Comparison of ENCODE assay signal across 28 cellular contexts in genomic region chr5:179901462-179901861, GRCh38. TPM values are rescaled to one million over a fixed set of nuclear protein-coding genes. Genes with fewer than 3 reads are reported as not detected.
DNase-seq lines count a peak whose midpoint lies in the region; ATAC-seq, FAIRE-seq and TF ChIP-seq lines count a peak whose summit lies in the region.
"Had no signal": no experiment of that assay in that cellular context is flagged by ENCODE, and none has a peak within 500 bp of the region (broad histone marks: within the 10 kb centered on the region; RNA-seq: fewer than 3 reads in every experiment).

No MANE protein-coding gene starts in this region.

- peak in 1 of 2 donors; percentile 23 for ATAC-seq in gastrocnemius medialis
- ATAC-seq in GM18861 (IDR thresholded peaks at IDR 0.05; ENCODE audit: unreplicated experiment): no peak
- ATAC-seq in activated CD4-positive, alpha-beta T cell treated with anti-CD3 and anti-CD28 coated beads for 36 hours: no peak

- POLR2A ChIA-PET in activated CD4-positive, alpha-beta T cell treated with anti-CD3 and anti-CD28 coated beads for 36 hours (lab: Charles Lee): no interaction called here

- H3K4me1 Mint-ChIP-seq in nephron: peaks cover 20% of the 10 kb centered on the region
- peaks cover 11% of the 10 kb centered on the region for H3K4me1 Mint-ChIP-seq in activated CD4-positive, alpha-beta T cell treated with anti-CD3 and anti-CD28 coated beads for 36 hours

- H3K36me3 Mint-ChIP-seq in nephron (ENCODE audit: low read depth): peaks cover 38% of the 10 kb centered on the region
- peaks cover 40% of the 10 kb centered on the region for H3K36me3 Mint-ChIP-seq in activated CD4-positive, alpha-beta T cell treated with anti-CD3 and anti-CD28 coated beads for 36 hours (ENCODE audit: low read depth)
- H3K36me3 Mint-ChIP-seq: IgD-negative memory B cell had no signal

- no peaks in the 10 kb centered on the region for H3K9me3 ChIP-seq in gastrocnemius medialis
- H3K9me3 ChIP-seq: BLaER1, HAP-1, SJSA1 had no signal

- peak overlapping the region; percentile 46 to 93 (median 87) for H3K27ac Mint-ChIP-seq in nephron
- H3K27ac Mint-ChIP-seq in activated CD4-positive, alpha-beta T cell treated with anti-CD3 and anti-CD28 coated beads for 36 hours: no peak overlapping the region
- H3K27ac Mint-ChIP-seq: CD4-positive, CD25-positive, alpha-beta regulatory T cell had no signal

- intact Hi-C loops in dorsolateral prefrontal cortex (cut with DNase I): loop anchor here in 1 of 2 donors (10.0 kb wide), 2 partner anchors 73 to 77 kb away; partner anchors contain the start of gene SQSTM1
- intact Hi-C loops in gastrocnemius medialis (cut with DNase I; ENCODE audit: low total_unique reads): loop anchor here (2.0 kb wide), 1 partner anchor 15 kb away; no protein-coding TSS in a partner anchor
- intact Hi-C loops in activated CD4-positive, alpha-beta T cell treated with anti-CD3 and anti-CD28 coated beads for 36 hours (cut with DNase I, micrococcal nuclease): no loop called here

- TF ChIP-seq CTCF in VCaP (conservative IDR thresholded peaks at IDR 0.05): no peak
- no peak for TF ChIP-seq CTCF in dorsolateral prefrontal cortex (IDR thresholded peaks at IDR 0.05 in 54 of 56, conservative IDR thresholded peaks at IDR 0.05 in 2 of 56; ENCODE audit: low read depth in 1 of 56, partially characterized antibody in 56 of 56)
- TF ChIP-seq CTCF in nephron (IDR thresholded peaks at IDR 0.05; ENCODE audit: unreplicated experiment in 3 of 3): no peak
- TF ChIP-seq CTCF in gastrocnemius medialis (IDR thresholded peaks at IDR 0.05 in 4 of 5, conservative IDR thresholded peaks at IDR 0.05 in 1 of 5): no peak

- in situ Hi-C loops in gastrocnemius medialis (cut with MboI; ENCODE audit: low sequenced_read_pairs in 4 of 4): loop anchor here in 2 of 4 donors (10.0 to 25.0 kb wide), 2 partner anchors 97 to 186 kb away; partner anchors contain the start of gene MGAT4B (in 1 of the 2)

- H3K36me3 ChIP-seq in gastrocnemius medialis: peaks cover 0 to 35% of the 10 kb centered on the region in 2 donors

- TF ChIP-seq POLR2A in gastrocnemius medialis (IDR thresholded peaks at IDR 0.05) (no peak), GM12891 (IDR thresholded peaks at IDR 0.05; ENCODE audit: low read depth, low read length) (no peak)

- H3K4me3 ChIP-seq in dorsolateral prefrontal cortex (no peak overlapping the region), gastrocnemius medialis (no peak overlapping the region)
- H3K4me3 ChIP-seq: BLaER1, HAP-1, SJSA1 had no signal

- H3K4me1 ChIP-seq in gastrocnemius medialis: peaks cover 17 to 31% of the 10 kb centered on the region in 2 donors

- DNase-seq in dorsolateral prefrontal cortex (peak in 3 of 10 donors; percentile 50 to 58 (median 57)), gastrocnemius medialis (no peak), NCI-H2171 treated with DMSO at 0.1 percent for 48 hours (lab: John Stamatoyannopoulos, UW) (no peak), GM12891 (ENCODE audit: insufficient read length, low spot score) (no peak)
- DNase-seq in activated CD4-positive, alpha-beta T cell treated with anti-CD3 and anti-CD28 coated beads for 36 hours: no peak
- DNase-seq: 8988T; ACHN; CD4-positive, CD25-positive, alpha-beta regulatory T cell; DMS153; GOT3; MM.1S; NCI-H1417; NCI-H1694; NCI-H2029 treated with DMSO at 0.1 percent for 48 hours; NCI-H2227 treated with DMSO at 0.1 percent for 48 hours; NCI-H526 treated with DMSO at 0.1 percent for 48 hours; Right ventricle myocardium superior; RPMI8226 had no signal

- no peak overlapping the region for H3K4me3 Mint-ChIP-seq in nephron
- no peak overlapping the region for H3K4me3 Mint-ChIP-seq in activated CD4-positive, alpha-beta T cell treated with anti-CD3 and anti-CD28 coated beads for 36 hours
- H3K4me3 Mint-ChIP-seq: CD4-positive, CD25-positive, alpha-beta regulatory T cell had no signal

- no peaks in the 10 kb centered on the region for H3K27me3 ChIP-seq in dorsolateral prefrontal cortex
- no peaks in the 10 kb centered on the region for H3K27me3 ChIP-seq in gastrocnemius medialis
- H3K27me3 ChIP-seq: BLaER1, SJSA1 had no signal

- H3K9me3 Mint-ChIP-seq in nephron: no peaks in the 10 kb centered on the region
- H3K9me3 Mint-ChIP-seq in activated CD4-positive, alpha-beta T cell treated with anti-CD3 and anti-CD28 coated beads for 36 hours (ENCODE audit: low read depth): no peaks in the 10 kb centered on the region
- H3K9me3 Mint-ChIP-seq: CD4-positive, CD25-positive, alpha-beta regulatory T cell; IgD-negative memory B cell had no signal

- CTCF ChIA-PET in activated CD4-positive, alpha-beta T cell treated with anti-CD3 and anti-CD28 coated beads for 36 hours (lab: Charles Lee): interaction anchor here (1.0 kb wide), 1 partner anchor 25 kb away, joined by 4 read pairs; no protein-coding TSS in a partner anchor

- H3K27me3 Mint-ChIP-seq in nephron (ENCODE audit: low read depth): no peaks in the 10 kb centered on the region
- H3K27me3 Mint-ChIP-seq in activated CD4-positive, alpha-beta T cell treated with anti-CD3 and anti-CD28 coated beads for 36 hours: no peaks in the 10 kb centered on the region
- H3K27me3 Mint-ChIP-seq: CD4-positive, CD25-positive, alpha-beta regulatory T cell; IgD-negative memory B cell had no signal

- H3K27ac ChIP-seq in VCaP: peak overlapping the region; percentile 99
- H3K27ac ChIP-seq in dorsolateral prefrontal cortex: peak overlapping the region in 45 of 59 donors; percentile 4 to 82 (median 66)
- peak overlapping the region; percentile 50 to 81 (median 74) for H3K27ac ChIP-seq in gastrocnemius medialis
- H3K27ac ChIP-seq: BLaER1, HL-60, KMS-11, SJSA1 had no signal

- FAIRE-seq in GM12891 (lab: Jason Lieb, UNC): no peak
- FAIRE-seq: GM18507 had no signal

TF ChIP-seq in GM12891, 5 proteins besides CTCF, POLR2A, EP300 and RAD21:
- TF ChIP-seq TAF1 (IDR thresholded peaks at IDR 0.05; ENCODE audit: low read depth, low read length) (no peak), SPI1 (IDR thresholded peaks at IDR 0.05; ENCODE audit: low read depth, low read length) (no peak), POU2F2 (IDR thresholded peaks at IDR 0.05; ENCODE audit: low read depth, low read length) (no peak), POLR2AphosphoS5 (IDR thresholded peaks at IDR 0.05; ENCODE audit: low read depth, low read length) (no peak), PAX5 (IDR thresholded peaks at IDR 0.05; ENCODE audit: insufficient read depth, low read length, severe bottlenecking) (no peak)

RNA-seq across cellular contexts. Expression of gene TBC1D9B, which starts 6.2 kb away (rescaled TPM):
- total RNA-seq in dorsolateral prefrontal cortex (100 to 1,000 TPM; 127 to 231 (median 166) TPM), gastrocnemius medialis (10 to 100 TPM; 56.1 to 65.9 (median 62.7) TPM)
- 43.9 TPM for polyA plus RNA-seq in GM12891 (2012; ENCODE audit: low read depth, missing spikeins)
- total RNA-seq in activated CD4-positive, alpha-beta T cell treated with anti-CD3 and anti-CD28 coated beads for 36 hours: 100 to 1,000 TPM; 103 to 121 TPM

RNA-seq across cellular contexts. Expression of gene MRNIP, which starts 42.8 kb away (rescaled TPM):
- 100 to 1,000 TPM in 5 of 120 experiments, 10 to 100 TPM in 115; 44.7 to 119 (median 74.4) TPM for total RNA-seq in dorsolateral prefrontal cortex
- 10 to 100 TPM in 1 of 4 donors, 1 to 10 TPM in 3; 2.9 to 16.1 (median 8.3) TPM for total RNA-seq in gastrocnemius medialis
- polyA plus RNA-seq in GM12891 (2012; ENCODE audit: low read depth, missing spikeins): 17.9 TPM
- 10 to 100 TPM; 19.4 to 19.7 TPM for total RNA-seq in activated CD4-positive, alpha-beta T cell treated with anti-CD3 and anti-CD28 coated beads for 36 hours
